22 cellular contexts compared by ENCODE assay signal in the genomic region with DNA sequence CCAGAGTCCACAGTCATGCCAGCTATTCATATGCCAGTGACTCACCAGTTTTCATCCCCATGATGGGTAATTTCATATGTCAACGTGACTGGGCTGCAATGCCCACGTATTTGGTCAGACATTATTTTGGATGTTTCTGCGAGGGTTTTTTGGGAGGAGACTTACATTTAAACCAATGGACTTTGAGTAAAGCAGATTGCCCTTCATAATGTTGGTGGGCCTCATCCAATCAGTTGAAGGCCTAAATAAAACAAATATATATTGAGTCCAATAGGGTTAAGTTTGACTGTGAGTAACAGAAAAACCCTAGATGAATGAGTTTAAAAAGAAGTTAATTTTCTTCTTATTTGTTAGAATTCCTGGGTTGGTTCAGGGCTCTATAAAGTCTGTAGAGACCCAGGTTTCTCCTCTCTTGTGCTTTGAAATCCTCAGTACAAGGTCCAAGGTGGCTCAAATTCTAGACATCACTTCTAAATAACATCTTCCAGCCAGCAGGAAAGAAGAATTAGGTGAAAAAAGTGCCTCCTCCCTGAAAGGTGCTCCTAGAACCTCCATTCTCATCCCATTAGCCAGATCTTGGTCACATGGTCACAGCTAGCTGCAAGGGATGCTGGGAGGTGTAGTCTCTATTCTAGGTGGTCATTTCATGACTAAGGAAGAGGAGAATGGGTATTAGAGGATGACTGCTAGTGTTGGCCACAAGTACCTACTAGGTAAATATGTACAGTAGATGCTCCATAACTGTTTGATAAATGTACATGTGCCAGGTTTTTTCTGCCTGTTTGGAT. TPM values are rescaled to one million over a fixed set of nuclear protein-coding genes. Genes with fewer than 3 reads are reported as not detected.
DNase-seq lines count a peak whose midpoint lies in the region; ATAC-seq, FAIRE-seq and TF ChIP-seq lines count a peak whose summit lies in the region.
"Had no signal": no experiment of that assay in that cellular context is flagged by ENCODE, and none has a peak within 500 bp of the region (broad histone marks: within the 10 kb centered on the region; RNA-seq: fewer than 3 reads in every experiment).

No MANE protein-coding gene starts in this region.

- in situ Hi-C loops in HepG2 (cut with HindIII; ENCODE audit: extremely low pct_ligation_motif_present, low pct_unique_long_range_greater_than_20kb), result no loop called here
- in situ Hi-C loops in GM13977 (cut with MboI; ENCODE audit: low pct_unique_long_range_greater_than_20kb, low sequenced_read_pairs, unreplicated experiment), result no loop called here

- no peak overlapping the region for H4K8ac ChIP-seq in H1 (ENCODE audit: extremely low read depth, insufficient read depth, low read length)

- H2BK12ac ChIP-seq in H1 (ENCODE audit: low read depth, low read length), result 0 out of 2 replicates have a peak overlapping the region, but pooled peaks have one; percentile 22

- no peak overlapping the region for H3K14ac ChIP-seq in H1 (ENCODE audit: insufficient read length)

- H4K20me1 ChIP-seq in HepG2 (ENCODE audit: insufficient read depth, low read length) (no peaks in the 10 kb centered on the region), H1 (replicated peaks in 1 of 2; ENCODE audit: control insufficient read depth in 1 of 2, insufficient read depth in 2 of 2, low read length in 2 of 2) (no peaks in the 10 kb centered on the region)
- H4K20me1 ChIP-seq: BLaER1 treated with 17β-estradiol and CSF1 and Interleukin-3, amounts not matched to agents 10 nM and 100 nM had no signal

- H2BK20ac ChIP-seq in H1 (ENCODE audit: low read length), result no peak overlapping the region

- H4K5ac ChIP-seq in H1 (ENCODE audit: insufficient read length, low read depth, low read length), result no peak overlapping the region

- no peaks in the 10 kb centered on the region for H3K36me3 ChIP-seq in HepG2 (replicated peaks in 1 of 2; ENCODE audit: control insufficient read depth in 1 of 2, insufficient read depth in 2 of 2, low read length in 2 of 2)
- H3K36me3 ChIP-seq in right lobe of liver, result no peaks in the 10 kb centered on the region
- H3K36me3 ChIP-seq in H1 (ENCODE audit: control insufficient read depth in 2 of 4, insufficient read depth in 4 of 4, low read length in 3 of 4), result no peaks in the 10 kb centered on the region

- intact Hi-C loops in HepG2 (cut with micrococcal nuclease; ENCODE audit: unreplicated experiment) (no loop called here), right lobe of liver (cut with DNase I) (no loop called here)

- H2AFZ ChIP-seq in HepG2 (ENCODE audit: low read length) (no peak overlapping the region), H1 (ENCODE audit: low read length) (no peak overlapping the region)

- H4K91ac ChIP-seq in H1 (replicated peaks; ENCODE audit: insufficient read length, low read length), result no peak overlapping the region

- CTCF ChIA-PET in HepG2 (lab: Yijun Ruan, JAX; ENCODE audit: low intra/inter-chr PET ratio, low total read pairs) (no interaction called here), H1 (lab: Charles Lee; ENCODE audit: partially characterized antibody) (no interaction called here)

- no peak for TF ChIP-seq CTCF in HepG2 (CRISPR knock-in tag; IDR thresholded peaks at IDR 0.05)
- no peak for TF ChIP-seq CTCF in right lobe of liver (IDR thresholded peaks at IDR 0.05)
- TF ChIP-seq CTCF in H1 (IDR thresholded peaks at IDR 0.05; ENCODE audit: control extremely low read depth in 1 of 3, insufficient read depth in 1 of 3, low read depth in 1 of 3, low read length in 3 of 3), result no peak
- no peak for TF ChIP-seq CTCF in GM13977 (IDR thresholded peaks at IDR 0.05; ENCODE audit: extremely low read depth, insufficient read depth, missing control alignments)

- peaks cover 6% of the 10 kb centered on the region for H3K9me3 ChIP-seq in HepG2 (ENCODE audit: low read length)
- H3K9me3 ChIP-seq in right lobe of liver, result no peaks in the 10 kb centered on the region
- H3K9me3 ChIP-seq in H1 (ENCODE audit: insufficient read depth in 2 of 2, low read depth in 1 of 2, low read length in 1 of 2), result peaks cover 0 to 3% of the 10 kb centered on the region in 2 experiments; a peak in 2 of 4 replicates

- no TSS peak for BruUV-seq in HepG2 (replicated peaks; lab: Mats Ljungman, UMichigan)

- DNase-seq in HepG2 (ENCODE audit: low spot score) (no peak), right lobe of liver (no peak), NAMALWA (ENCODE audit: low spot score) (peak; percentile 14), H1 (ENCODE audit: low read depth in 1 of 2, low spot score in 2 of 2) (no peak), NCI-H1436 treated with DMSO at 0.1 percent for 48 hours (lab: John Stamatoyannopoulos, UW) (no peak), GM13977 (ENCODE audit: low spot score) (no peak), cerebellum (ENCODE audit: low spot score) (no peak)
- DNase-seq: CD8-positive, alpha-beta memory T cell; H9; KBM-7; NCI-H1048; NCI-H2107; NCI-H2227 treated with DMSO at 0.1 percent for 48 hours; NCI-H524; NK-92 treated with Interleukin-12 subunit alpha and Interleukin-12 subunit beta, amount 100 ng/mL, for 24 hours; OCI-M1; RPMI8226; SIG-M5 had no signal

- H3K56ac ChIP-seq in H1 (replicated peaks; ENCODE audit: insufficient read length, low read depth, low read length), result no peak overlapping the region

- H3K23me2 ChIP-seq in H1 (ENCODE audit: low read depth, low read length), result no peaks in the 10 kb centered on the region

- H3K9ac ChIP-seq in HepG2 (ENCODE audit: insufficient read depth, low read depth, low read length) (no peak overlapping the region), H1 (replicated peaks in 1 of 4; ENCODE audit: extremely low read depth in 1 of 4, low read depth in 3 of 4, low read length in 3 of 4) (no peak overlapping the region)
- H3K9ac ChIP-seq: BLaER1 treated with 17β-estradiol and CSF1 and Interleukin-3, amounts not matched to agents 10 nM and 100 nM had no signal

- H2BK15ac ChIP-seq in H1 (ENCODE audit: low read length), result no peak overlapping the region

- POLR2A ChIA-PET in HepG2 (lab: Yijun Ruan, JAX), result no interaction called here
- POLR2A ChIA-PET in H1 (lab: Charles Lee; ENCODE audit: partially characterized antibody), result no interaction called here

- H3K79me2 ChIP-seq in HepG2 (ENCODE audit: insufficient read depth, low read length) (no peaks in the 10 kb centered on the region), H1 (ENCODE audit: control insufficient read depth in 1 of 2, insufficient read depth in 2 of 2, low read length in 2 of 2) (no peaks in the 10 kb centered on the region)

- WGBS in HepG2 (ENCODE audit: low lambda C conversion rate), result 98% methylated on average over 3 of the region's 3 CpGs
- 95% methylated on average over 3 of the region's 3 CpGs for WGBS in right lobe of liver (ENCODE audit: insufficient coverage, low coverage, low lambda C conversion rate, missing lambda C conversion rate)
- 97% methylated on average over 3 of the region's 3 CpGs; no CpG with 5 or more reads in 1 of the 2 experiments for WGBS in H1 (ENCODE audit: extremely low coverage in 1 of 2, insufficient coverage in 1 of 2, insufficient read length in 1 of 2, insufficient replicate concordance in 2 of 2, low coverage in 1 of 2, low lambda C conversion rate in 2 of 2, missing lambda C conversion rate in 1 of 2), 2 experiments

- H3K4me1 ChIP-seq in HepG2 (ENCODE audit: insufficient read depth, low read length) (peaks cover 30% of the 10 kb centered on the region), right lobe of liver (no peaks in the 10 kb centered on the region), H1 (replicated peaks in 1 of 4; ENCODE audit: control insufficient read depth in 3 of 4, insufficient read depth in 4 of 4, low read length in 3 of 4) (peaks cover 0 to 2% (median 0%) of the 10 kb centered on the region in 4 experiments; a peak in 1 of 7 replicates)
- H3K4me1 ChIP-seq: BLaER1 treated with 17β-estradiol and CSF1 and Interleukin-3, amounts not matched to agents 10 nM and 100 nM had no signal

- H3K27me3 ChIP-seq in HepG2 (ENCODE audit: control insufficient read depth in 1 of 2, insufficient read depth in 2 of 2, low read length in 2 of 2) (no peaks in the 10 kb centered on the region), right lobe of liver (no peaks in the 10 kb centered on the region), H1 (replicated peaks in 1 of 4; ENCODE audit: control insufficient read depth in 3 of 4, extremely low read depth in 1 of 4, insufficient read depth in 3 of 4, low read length in 3 of 4) (no peaks in the 10 kb centered on the region)
- H3K27me3 ChIP-seq: BLaER1 treated with 17β-estradiol and CSF1 and Interleukin-3, amounts not matched to agents 10 nM and 100 nM had no signal

- H3K4me3 ChIP-seq in HepG2 (replicated peaks in 1 of 3; ENCODE audit: insufficient read depth in 1 of 3, low read depth in 2 of 3, low read length in 3 of 3), result no peak overlapping the region
- no peak overlapping the region for H3K4me3 ChIP-seq in right lobe of liver
- H3K4me3 ChIP-seq in H1 (ENCODE audit: extremely low read depth in 1 of 4, insufficient read depth in 2 of 4, low read depth in 3 of 4, low read length in 4 of 4), result no peak overlapping the region
- H3K4me3 ChIP-seq: A549; BLaER1 treated with 17β-estradiol and CSF1 and Interleukin-3, amounts not matched to agents 10 nM and 100 nM had no signal

- H3K4ac ChIP-seq in H1 (replicated peaks; ENCODE audit: insufficient read length, low read depth, low read length), result no peak overlapping the region

- H2AK5ac ChIP-seq in H1 (ENCODE audit: low read depth, low read length), result no peak overlapping the region

- no peak for TF ChIP-seq RAD21 in HepG2 (CRISPR knock-in tag; IDR thresholded peaks at IDR 0.05)
- TF ChIP-seq RAD21 in H1 (IDR thresholded peaks at IDR 0.05 in 1 of 2, conservative IDR thresholded peaks at IDR 0.05 in 1 of 2; ENCODE audit: low read depth in 2 of 2, low read length in 2 of 2), result no peak

- H2BK5ac ChIP-seq in H1 (ENCODE audit: low read depth, low read length), result no peak overlapping the region

- H3K23ac ChIP-seq in H1 (ENCODE audit: insufficient read length), result no peak overlapping the region

- no peak overlapping the region for H3K27ac ChIP-seq in HepG2 (ENCODE audit: extremely low read length, insufficient read depth, low read length)
- H3K27ac ChIP-seq in right lobe of liver, result no peak overlapping the region
- H3K27ac ChIP-seq in H1 (ENCODE audit: low read depth, low read length), result no peak overlapping the region
- H3K27ac ChIP-seq: A549; BLaER1 treated with 17β-estradiol and CSF1 and Interleukin-3, amounts not matched to agents 10 nM and 100 nM; HL-60 had no signal

- ATAC-seq in HepG2, result no peak
- no peak for ATAC-seq in right lobe of liver
- ATAC-seq: A549 had no signal

- H3K18ac ChIP-seq in H1 (ENCODE audit: extremely low read depth, low read length), result no peak overlapping the region

- no peak overlapping the region for H2BK120ac ChIP-seq in H1 (replicated peaks; ENCODE audit: low read depth, low read length)

- no peaks in the 10 kb centered on the region for H3K79me1 ChIP-seq in H1 (ENCODE audit: low read depth, low read length)

- H3K4me2 ChIP-seq in HepG2 (ENCODE audit: low read depth, low read length) (no peak overlapping the region), H1 (ENCODE audit: insufficient read depth in 1 of 2, low read depth in 2 of 2, low read length in 2 of 2) (no peak overlapping the region)
- H3K4me2 ChIP-seq: A549; BLaER1 treated with 17β-estradiol and CSF1 and Interleukin-3, amounts not matched to agents 10 nM and 100 nM had no signal

- no peak for TF ChIP-seq POLR2A in HepG2 (IDR thresholded peaks at IDR 0.05; ENCODE audit: insufficient read depth in 1 of 2, low read depth in 2 of 2, low read length in 2 of 2)
- no peak for TF ChIP-seq POLR2A in right lobe of liver (IDR thresholded peaks at IDR 0.05)
- TF ChIP-seq POLR2A in H1 (IDR thresholded peaks at IDR 0.05; ENCODE audit: control extremely low read depth in 1 of 2, low read depth in 2 of 2, low read length in 2 of 2), result no peak

- FAIRE-seq in HepG2 (lab: Jason Lieb, UNC) (no peak), H1 (lab: Jason Lieb, UNC) (no peak)
- FAIRE-seq: A549, HTR-8/SVneo had no signal

- TF ChIP-seq EP300 in HepG2 (IDR thresholded peaks at IDR 0.05; ENCODE audit: low read depth in 2 of 2, low read length in 2 of 2) (no peak), HepG2 (CRISPR knock-in tag; IDR thresholded peaks at IDR 0.05; ENCODE audit: borderline replicate concordance) (no peak), H1 (IDR thresholded peaks at IDR 0.05; ENCODE audit: borderline replicate concordance in 1 of 2, low read depth in 2 of 2, low read length in 2 of 2) (no peak)

RNA-seq across cellular contexts. Expression of a gene that starts 16.7 kb away (rescaled TPM):
- total RNA-seq in HepG2 (2016; rRNA removed; fragmentation: Illumina TruSeq; extraction: Trizol) (27.1 and 31.4 TPM in 2 replicates), right lobe of liver (10 to 100 TPM in 4 of 6 experiments, 1 to 10 TPM in 2; 5.1 to 59.8 (median 26.2) TPM), cerebellum (9.7 TPM)
- total RNA-seq in HepG2 (2016; cell fraction: cytosol; rRNA removed; fragmentation: Illumina TruSeq; extraction: Trizol; ENCODE audit: low read depth), result 3.1 and 3.2 TPM in 2 replicates
- 25.2 and 29.8 TPM in 2 replicates for total RNA-seq in HepG2 (2016; cell fraction: insoluble cytoplasmic fraction; rRNA removed; fragmentation: Illumina TruSeq; extraction: Trizol)
- total RNA-seq in HepG2 (2016; cell fraction: membrane; rRNA removed; fragmentation: Illumina TruSeq; extraction: Trizol), result 11.6 and 12.3 TPM in 2 replicates
- 24.2 and 25.4 TPM in 2 replicates for total RNA-seq in HepG2 (2016; cell fraction: nucleus; rRNA removed; fragmentation: Illumina TruSeq; extraction: Trizol)
- polyA plus RNA-seq in HepG2 (2011; rRNA removed) (363 and 389 TPM in 2 replicates), H1 (2011; rRNA removed) (3.6 and 5.7 TPM in 2 replicates)
- 249 and 284 TPM in 2 replicates for polyA plus RNA-seq in HepG2 (2011; cell fraction: cytosol; rRNA removed)
- 241 and 254 TPM in 2 replicates for polyA plus RNA-seq in HepG2 (2011; cell fraction: nucleus; rRNA removed)
- 141 and 166 TPM in 2 replicates for polyA plus RNA-seq in HepG2 (2012)
- polyA plus RNA-seq in HepG2 (2016; cell fraction: cytosol; fragmentation: Illumina TruSeq; extraction: Trizol; ENCODE audit: low read depth), result 1.5 and 2.0 TPM in 2 replicates
- 26.5 and 29.0 TPM in 2 replicates for polyA plus RNA-seq in HepG2 (2016; cell fraction: insoluble cytoplasmic fraction; fragmentation: Illumina TruSeq; extraction: Trizol; ENCODE audit: low read depth)
- 4.0 and 4.8 TPM in 2 replicates for polyA plus RNA-seq in HepG2 (2016; cell fraction: membrane; fragmentation: Illumina TruSeq; extraction: Trizol; ENCODE audit: low read depth)
- polyA plus RNA-seq in HepG2 (2016; cell fraction: nucleus; fragmentation: Illumina TruSeq; extraction: Trizol; ENCODE audit: insufficient read depth, low read depth), result 28.0 and 29.7 TPM in 2 replicates
- polyA minus RNA-seq in HepG2 (2011; rRNA and poly(A)+ RNA removed; ENCODE audit: low replicate concordance), result 3.4 and 577 TPM in 2 replicates
- polyA minus RNA-seq in HepG2 (2011; cell fraction: cytosol; rRNA and poly(A)+ RNA removed), result 263 and 295 TPM in 2 replicates
- polyA minus RNA-seq in HepG2 (2011; cell fraction: nucleus; rRNA and poly(A)+ RNA removed), result 268 and 334 TPM in 2 replicates
- total RNA-seq in H1 (2021; fragmentation: NEBNext Ultra II Directional; extraction: Animal tissue kit (Norgen Biotek cat#: 25700)), result 12.0 and 12.8 TPM in 2 replicates
- 5.1 TPM for polyA plus RNA-seq in H1 (2011; cell fraction: cytosol; rRNA removed)
- 6.5 TPM for polyA plus RNA-seq in H1 (2011; cell fraction: nucleus; rRNA removed)
- 2.8 to 5.6 TPM (median 3.9 TPM) in 4 replicates for polyA plus RNA-seq in H1 (2012, experiment 1 of 2)
- 1.6 TPM for polyA plus RNA-seq in H1 (2012, experiment 2 of 2)
- polyA plus RNA-seq in H1 (2013, experiment 1 of 2), result 4.9 TPM
- 4.8 TPM for polyA plus RNA-seq in H1 (2013, experiment 2 of 2)
- polyA minus RNA-seq in H1 (2011; rRNA and poly(A)+ RNA removed), result 10.0 and 13.9 TPM in 2 replicates
- polyA minus RNA-seq in H1 (2011; cell fraction: cytosol; rRNA and poly(A)+ RNA removed), result 5.9 TPM
- polyA minus RNA-seq in H1 (2011; cell fraction: nucleus; rRNA and poly(A)+ RNA removed), result 5.2 TPM
